In genomic region chr17:79778504-79779087, GRCh38 we compare ENCODE assay signal across 8 cellular contexts. TPM values are rescaled to one million over a fixed set of nuclear protein-coding genes. Genes with fewer than 3 reads are reported as not detected.
A peak's percentile ranks its signal among the peaks of the same experiment; 100 is the strongest.
DNase-seq lines count a peak whose midpoint lies in the region; ATAC-seq and TF ChIP-seq lines count a peak whose summit lies in the region.

No MANE protein-coding gene starts in this region.

- peaks cover 5 to 6% of the 10 kb centered on the region in 2 donors for H3K36me3 Mint-ChIP-seq in activated naive CD4-positive, alpha-beta T cell treated with anti-CD3 and anti-CD28 coated beads, Interleukin-2, amount 50 U/mL, for 72 hours

- H3K4me1 ChIP-seq in upper lobe of right lung, result peaks cover 11% of the 10 kb centered on the region

- H3K9me3 ChIP-seq in KOPT-K1 (ENCODE audit: insufficient read depth, low read length, poor library complexity, severe bottlenecking), result no peaks in the 10 kb centered on the region
- H3K9me3 ChIP-seq in upper lobe of right lung, result no peaks in the 10 kb centered on the region

- H3K4me3 ChIP-seq in upper lobe of right lung, result peak overlapping the region; percentile 60

- TF ChIP-seq CTCF in upper lobe of right lung (IDR thresholded peaks at IDR 0.05), result no peak

- peak; percentile 4 to 20 for ATAC-seq in activated naive CD4-positive, alpha-beta T cell treated with anti-CD3 and anti-CD28 coated beads, Interleukin-2, amount 50 U/mL, for 72 hours
- ATAC-seq in upper lobe of right lung, result peak; percentile 5

- peaks cover 40% of the 10 kb centered on the region for H3K36me3 ChIP-seq in KOPT-K1 (ENCODE audit: insufficient read depth, low read length)
- no peaks in the 10 kb centered on the region for H3K36me3 ChIP-seq in upper lobe of right lung

- H3K27ac ChIP-seq in KOPT-K1 (ENCODE audit: low read depth, low read length, poor library complexity, severe bottlenecking) (peak overlapping the region; percentile 83), upper lobe of right lung (no peak overlapping the region)

- peak; percentile 56 for DNase-seq in NCI-H82 (lab: John Stamatoyannopoulos, UW)
- no peak for DNase-seq in NCI-H82 treated with DMSO at 0.1 percent for 48 hours (lab: John Stamatoyannopoulos, UW; ENCODE audit: unreplicated experiment)
- peak in 1 of 2 donors; percentile 25 for DNase-seq in activated naive CD4-positive, alpha-beta T cell treated with anti-CD3 and anti-CD28 coated beads, Interleukin-2, amount 50 U/mL, for 72 hours (ENCODE audit: low spot score in 2 of 2)
- peak; percentile 88 for DNase-seq in left kidney (ENCODE audit: low read depth, low spot score)
- peak; percentile 70 for DNase-seq in upper lobe of right lung
- DNase-seq in amygdala (lab: John Stamatoyannopoulos, UW), result no peak
- DNase-seq in cerebellum (ENCODE audit: low spot score), result no peak

- intact Hi-C loops in upper lobe of right lung (cut with DNase I), result no loop called here

- H3K27ac Mint-ChIP-seq in activated naive CD4-positive, alpha-beta T cell treated with anti-CD3 and anti-CD28 coated beads, Interleukin-2, amount 50 U/mL, for 72 hours, result peak overlapping the region in 1 of 2 donors; percentile 82

- no peaks in the 10 kb centered on the region for H3K9me3 Mint-ChIP-seq in activated naive CD4-positive, alpha-beta T cell treated with anti-CD3 and anti-CD28 coated beads, Interleukin-2, amount 50 U/mL, for 72 hours

- H3K27me3 ChIP-seq in upper lobe of right lung, result peaks cover 64% of the 10 kb centered on the region

RNA-seq across cellular contexts. Expression of gene CBX2, which starts 0.6 kb away (rescaled TPM):
- 1 to 10 TPM; 2.8 to 3.3 TPM for total RNA-seq in activated naive CD4-positive, alpha-beta T cell treated with anti-CD3 and anti-CD28 coated beads, Interleukin-2, amount 50 U/mL, for 72 hours
- 3.4 TPM for total RNA-seq in upper lobe of right lung
- 19.9 TPM for total RNA-seq in cerebellum

RNA-seq across cellular contexts. Expression of gene CBX8, which starts 18.3 kb away (rescaled TPM):
- total RNA-seq in activated naive CD4-positive, alpha-beta T cell treated with anti-CD3 and anti-CD28 coated beads, Interleukin-2, amount 50 U/mL, for 72 hours, result 1 to 10 TPM; 1.5 to 5.6 TPM
- 4.9 TPM for total RNA-seq in upper lobe of right lung
- total RNA-seq in cerebellum, result 7.4 TPM

RNA-seq across cellular contexts. Expression of gene ENPP7, which starts 47.9 kb away (rescaled TPM):
- under 1 TPM in 1 of 2 donors, not detected in 1; 0.23 TPM for total RNA-seq in activated naive CD4-positive, alpha-beta T cell treated with anti-CD3 and anti-CD28 coated beads, Interleukin-2, amount 50 U/mL, for 72 hours
- total RNA-seq in upper lobe of right lung (not detected), cerebellum (not detected)

Comparison
In these comparisons a context has a peak if more than half of its experiments do, and no peak if none do; other contexts are left out.
1. DNase-seq: peak in NCI-H82 (single experiment), left kidney (single experiment) and upper lobe of right lung (single experiment); none in NCI-H82 treated with DMSO at 0.1 percent for 48 hours (single experiment), amygdala (0 of 56) and cerebellum (single experiment).